Comparison of ENCODE assay signal across 1 cellular context in the genomic region with DNA sequence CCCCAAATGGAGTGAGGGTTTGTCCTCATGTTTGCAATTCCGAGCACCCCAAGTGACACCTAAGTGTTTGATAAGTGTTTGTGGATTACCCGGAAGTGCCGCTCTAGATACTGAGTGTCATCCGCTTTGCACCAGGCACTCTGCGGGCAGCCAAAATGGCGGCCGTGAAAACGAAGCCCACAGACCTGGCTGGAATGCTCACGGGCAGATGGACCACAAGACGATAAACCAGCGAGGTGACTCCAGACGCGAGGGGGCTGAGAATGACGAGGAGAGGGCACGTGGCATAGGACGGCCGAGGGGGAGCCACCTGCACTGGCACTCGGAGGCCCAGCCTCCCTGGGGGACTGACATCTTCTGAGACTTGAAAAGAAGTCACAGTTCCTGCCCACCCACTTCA.
A peak's percentile ranks its signal among the peaks of the same experiment; 100 is the strongest.
TF ChIP-seq lines count a peak whose summit lies in the region.

No MANE protein-coding gene starts in this region.

TF ChIP-seq in H1, 55 proteins besides CTCF, POLR2A, EP300 and RAD21:
- TF ChIP-seq POU5F1 (IDR thresholded peaks at IDR 0.05; ENCODE audit: low read depth, low read length) (no peak), YY1 (IDR thresholded peaks at IDR 0.05; ENCODE audit: low read depth, low read length) (0 out of 2 replicates have a peak, but pooled peaks have one; percentile 42)
